In the genomic region with DNA sequence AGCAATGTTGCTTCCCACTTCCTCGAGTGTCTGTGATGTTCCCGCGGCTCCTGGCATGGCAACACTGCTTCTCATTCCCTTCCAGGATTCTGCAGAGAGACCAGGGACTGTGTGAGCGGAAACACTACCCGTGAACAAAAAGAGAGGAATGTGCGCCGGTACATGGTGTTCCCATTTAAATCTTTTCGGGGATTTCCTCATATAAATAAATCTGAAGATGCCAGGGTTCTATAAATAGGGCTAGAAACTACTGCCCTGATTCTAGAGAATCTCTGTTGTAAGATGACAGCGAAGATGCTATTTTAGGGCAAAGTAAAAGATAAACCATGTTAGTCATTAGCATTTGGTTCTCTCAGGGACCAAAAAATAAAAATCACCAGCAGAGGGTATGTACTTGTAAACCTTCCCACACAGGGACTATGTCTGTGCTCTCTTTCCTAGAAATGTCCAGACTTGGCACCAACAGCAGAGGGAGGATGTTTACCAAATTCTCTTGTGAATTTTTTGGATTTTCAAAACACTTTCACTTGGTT, we compare ENCODE assay signal across 11 cellular contexts.
A peak's percentile ranks its signal among the peaks of the same experiment; 100 is the strongest.
DNase-seq lines count a peak whose midpoint lies in the region; ATAC-seq, FAIRE-seq and TF ChIP-seq lines count a peak whose summit lies in the region.
"Had no signal": no experiment of that assay in that cellular context is flagged by ENCODE, and none has a peak within 500 bp of the region (broad histone marks: within the 10 kb centered on the region; RNA-seq: fewer than 3 reads in every experiment).

No MANE protein-coding gene starts in this region.

- intact Hi-C loops in kidney (cut with DNase I) = no loop called here
- intact Hi-C loops in spleen (cut with DNase I; ENCODE audit: low total_unique reads) = no loop called here

- H3K4me1 ChIP-seq in kidney (ENCODE audit: control insufficient read depth in 1 of 2, insufficient read depth in 1 of 2, low read depth in 1 of 2, low read length in 2 of 2) = peaks cover 22 to 44% of the 10 kb centered on the region in 2 donors
- H3K4me1 ChIP-seq in spleen = peaks cover 32 to 95% (median 70%) of the 10 kb centered on the region in 6 donors

- no peak for FAIRE-seq in kidney (lab: Jason Lieb, UNC)

- H3K9me3 ChIP-seq in kidney (ENCODE audit: control insufficient read depth in 1 of 2, low read length in 2 of 2) (no peaks in the 10 kb centered on the region), spleen (no peaks in the 10 kb centered on the region)

- H3K4me3 ChIP-seq in kidney (ENCODE audit: low read length in 2 of 2) = no peak overlapping the region
- H3K4me3 ChIP-seq in spleen = no peak overlapping the region

- no peak for ATAC-seq in HG03135 (IDR thresholded peaks at IDR 0.05; ENCODE audit: unreplicated experiment)
- no peak for ATAC-seq in GM18868 (IDR thresholded peaks at IDR 0.05; ENCODE audit: unreplicated experiment)
- ATAC-seq: HCT116 had no signal

- H3K9ac ChIP-seq in kidney (ENCODE audit: low read length in 2 of 2) = no peak overlapping the region

- no peak for TF ChIP-seq POLR2A in spleen (IDR thresholded peaks at IDR 0.05)

- H3K27ac ChIP-seq in caudate nucleus (ENCODE audit: low read depth, low read length) (peak overlapping the region; percentile 24), kidney (ENCODE audit: low read depth in 2 of 2, low read length in 2 of 2) (peak overlapping the region; percentile 65 to 85), spleen (peak overlapping the region in 7 of 8 donors; percentile 22 to 77 (median 70))

- no peaks in the 10 kb centered on the region for H3K27me3 ChIP-seq in spleen (replicated peaks in 1 of 7)

- peak; percentile 7 for DNase-seq in ELR (ENCODE audit: low read depth)
- DNase-seq in caudate nucleus (lab: John Stamatoyannopoulos, UW) = peak in 6 of 61 donors; percentile 27 to 47 (median 35)
- peak; percentile 84 for DNase-seq in kidney
- DNase-seq in spleen = no peak
- DNase-seq in SHP77 (lab: John Stamatoyannopoulos, UW) = no peak
- DNase-seq in cerebellar nuclear complex (lab: John Stamatoyannopoulos, UW) = no peak
- DNase-seq: effector memory CD4-positive, alpha-beta T cell; T-helper 1 cell had no signal

- TF ChIP-seq CTCF in kidney (IDR thresholded peaks at IDR 0.05; ENCODE audit: borderline replicate concordance, extremely low read depth, insufficient read depth) (no peak), spleen (IDR thresholded peaks at IDR 0.05 in 8 of 11, conservative IDR thresholded peaks at IDR 0.05 in 3 of 11) (no peak)

- WGBS in spleen, 5 donors = 59 to 74% (median 69%) methylated on average over 9 of the region's 9 CpGs

- H3K36me3 ChIP-seq in kidney (ENCODE audit: control insufficient read depth in 1 of 2, insufficient read depth in 2 of 2, low read length in 2 of 2) (peaks cover 2 to 26% of the 10 kb centered on the region in 2 donors), spleen (peaks cover 0 to 50% (median 0%) of the 10 kb centered on the region in 6 donors)

Comparison
In these comparisons a context has a peak if more than half of its experiments do, and no peak if none do; other contexts are left out.
1. DNase-seq: peak in ELR (single experiment) and kidney (single experiment); none in spleen (single experiment), SHP77 (0 of 2) and cerebellar nuclear complex (0 of 2).
2. H3K27ac ChIP-seq: peak in every context shown above with its lines; median percentile 75 in kidney; 70 in spleen; 24 in caudate nucleus.